21 cellular contexts compared by ENCODE assay signal in genomic region chr6:119012521-119012920, GRCh38.
DNase-seq lines count a peak whose midpoint lies in the region; ATAC-seq, FAIRE-seq and TF ChIP-seq lines count a peak whose summit lies in the region.
"Had no signal": no experiment of that assay in that cellular context is flagged by ENCODE, and none has a peak within 500 bp of the region (broad histone marks: within the 10 kb centered on the region; RNA-seq: fewer than 3 reads in every experiment).

No MANE protein-coding gene starts in this region.

- peaks cover 3% of the 10 kb centered on the region for H3K4me1 ChIP-seq in endodermal cell (ENCODE audit: control insufficient read depth, insufficient read depth, low read length)
- no peaks in the 10 kb centered on the region for H3K4me1 ChIP-seq in pancreas
- H3K4me1 ChIP-seq: A549 had no signal

- intact Hi-C loops in pancreas (cut with DNase I): no loop called here

- FAIRE-seq in pancreas (lab: Jason Lieb, UNC): no peak
- FAIRE-seq: A549, HepG2, K562, RCC 7860 had no signal

- H3K36me3 ChIP-seq in endodermal cell (ENCODE audit: control insufficient read depth, insufficient read depth, low read length) (peaks cover 89% of the 10 kb centered on the region), pancreas (peaks cover 0 to 9% (median 0%) of the 10 kb centered on the region in 3 donors)

- H3K4me3 ChIP-seq in endodermal cell (ENCODE audit: low read length): peak overlapping the region; percentile 58
- no peak overlapping the region for H3K4me3 ChIP-seq in coronary artery
- H3K4me3 ChIP-seq in pancreas: no peak overlapping the region
- H3K4me3 ChIP-seq: A549, K562 had no signal

- ATAC-seq in pancreas: no peak
- ATAC-seq: A549, HepG2, K562, Right ventricle myocardium inferior had no signal

- no peak overlapping the region for H3K4me3 Mint-ChIP-seq in endodermal cell
- H3K4me3 Mint-ChIP-seq: B cell, CD14-positive monocyte, H9 had no signal

- peak; percentile 1 for DNase-seq in ELR (ENCODE audit: low read depth)
- DNase-seq in M059J (ENCODE audit: low read depth): peak; percentile 9
- DNase-seq in endodermal cell: no peak
- peak; percentile 39 for DNase-seq in renal cortical epithelial cell (ENCODE audit: low read depth)
- DNase-seq in coronary artery (ENCODE audit: low spot score): no peak
- DNase-seq in stimulated activated CD4-positive, alpha-beta T cell treated with anti-CD3 and anti-CD28 coated beads, Interleukin-2, amount 100 ng/mL, for 48 hours: no peak
- DNase-seq in pancreas: no peak
- DNase-seq: H9, NCI-H1092 treated with DMSO at 0.1 percent for 48 hours, NCI-H2029 treated with DMSO at 0.1 percent for 48 hours, NCI-H226, NCI-H524 treated with DMSO at 0.1 percent for 48 hours, NCI-H82, OCI-M1 had no signal

- H3K27ac Mint-ChIP-seq in endodermal cell: no peak overlapping the region
- H3K27ac Mint-ChIP-seq: B cell, H9 had no signal

- peaks cover 36% of the 10 kb centered on the region for H3K9me3 Mint-ChIP-seq in endodermal cell

- H3K27me3 ChIP-seq in endodermal cell (ENCODE audit: control insufficient read depth, insufficient read depth, low read length, poor library complexity, severe bottlenecking) (no peaks in the 10 kb centered on the region), pancreas (no peaks in the 10 kb centered on the region)

- no peaks in the 10 kb centered on the region for H3K27me3 Mint-ChIP-seq in endodermal cell (ENCODE audit: insufficient read depth)
- H3K27me3 Mint-ChIP-seq: B cell had no signal

- peaks cover 68% of the 10 kb centered on the region for H3K36me3 Mint-ChIP-seq in endodermal cell (ENCODE audit: low read depth)
- H3K36me3 Mint-ChIP-seq: CD14-positive monocyte had no signal

- no peak overlapping the region for H3K9ac ChIP-seq in endodermal cell (ENCODE audit: extremely low read depth, low read length, poor library complexity, severe bottlenecking)

- H3K27ac ChIP-seq in endodermal cell (ENCODE audit: low read depth, low read length) (no peak overlapping the region), coronary artery (no peak overlapping the region), pancreas (no peak overlapping the region)
- H3K27ac ChIP-seq: A549 had no signal

- no peak for TF ChIP-seq CTCF in endodermal cell (conservative IDR thresholded peaks at IDR 0.05)
- TF ChIP-seq CTCF in coronary artery (IDR thresholded peaks at IDR 0.05): no peak
- no peak for TF ChIP-seq CTCF in pancreas (IDR thresholded peaks at IDR 0.05)

- 96% methylated on average over 1 of the region's 1 CpG; no CpG with 5 or more reads in 1 of the 2 experiments for WGBS in endodermal cell (ENCODE audit: insufficient coverage in 1 of 2, insufficient read length in 1 of 2), 2 experiments
- 100% methylated on average over 1 of the region's 1 CpG for WGBS in pancreas, 2 donors

- peaks cover 3% of the 10 kb centered on the region for H3K4me1 Mint-ChIP-seq in endodermal cell
- H3K4me1 Mint-ChIP-seq: B cell, CD14-positive monocyte, H9 had no signal

- H3K9me3 ChIP-seq in endodermal cell (ENCODE audit: control insufficient read depth, low read length) (peaks cover 48% of the 10 kb centered on the region), pancreas (no peaks in the 10 kb centered on the region)
- H3K9me3 ChIP-seq: A549 had no signal

Comparison
In these comparisons a context has a peak if more than half of its experiments do, and no peak if none do; other contexts are left out.
1. DNase-seq: peak in ELR (single experiment), M059J (single experiment) and renal cortical epithelial cell (single experiment); none in endodermal cell (single experiment), coronary artery (single experiment), stimulated activated CD4-positive, alpha-beta T cell treated with anti-CD3 and anti-CD28 coated beads, Interleukin-2, amount 100 ng/mL, for 48 hours (0 of 2) and pancreas (0 of 6).